24 cellular contexts compared by ENCODE assay signal in the genomic region with DNA sequence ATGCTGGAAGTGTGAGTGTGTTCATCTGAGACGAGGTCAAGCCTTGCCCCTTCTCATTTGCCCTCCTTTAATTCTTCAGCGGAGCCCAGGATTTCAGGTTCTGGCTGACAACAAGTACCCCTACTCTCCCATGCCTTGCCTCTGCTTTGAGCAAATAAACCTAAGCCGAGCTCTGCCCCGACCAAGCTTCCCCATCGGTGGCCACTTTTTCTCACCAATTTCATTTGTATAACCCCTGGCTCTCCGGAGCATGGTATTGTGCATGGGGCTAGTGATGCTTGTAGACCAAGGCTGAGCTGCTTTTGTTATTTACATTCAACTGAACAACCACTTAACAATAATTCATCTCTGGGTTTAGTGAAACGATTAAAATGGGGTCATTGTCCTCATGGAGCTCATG.
"Had no signal": no experiment of that assay in that cellular context is flagged by ENCODE, and none has a peak within 500 bp of the region (broad histone marks: within the 10 kb centered on the region; RNA-seq: fewer than 3 reads in every experiment).

No MANE protein-coding gene starts in this region.

- ATAC-seq: effector memory CD8-positive, alpha-beta T cell; esophagus mucosa; foreskin keratinocyte; gastrocnemius medialis; gastroesophageal sphincter; heart left ventricle; heart right ventricle had no signal

- H3K27ac ChIP-seq: colonic mucosa, coronary artery, dorsolateral prefrontal cortex, epithelial cell of prostate, esophagus squamous epithelium, foreskin keratinocyte, gastroesophageal sphincter, heart left ventricle, heart right ventricle had no signal

- H3K9me3 ChIP-seq: colonic mucosa, esophagus squamous epithelium, gastrocnemius medialis, gastroesophageal sphincter, heart right ventricle had no signal

- H3K36me3 ChIP-seq: colonic mucosa, esophagus squamous epithelium, gastrocnemius medialis, gastroesophageal sphincter, heart left ventricle, heart right ventricle had no signal

- DNase-seq: colonic mucosa; cortex of kidney; dermis blood vessel endothelial cell; dorsolateral prefrontal cortex; effector CD4-positive, alpha-beta T cell; effector CD8-positive, alpha-beta T cell; effector memory CD4-positive, alpha-beta T cell; effector memory CD8-positive, alpha-beta T cell; endodermal cell; erythroblast; esophagus squamous epithelium; foreskin fibroblast; foreskin keratinocyte; foreskin melanocyte; gastrocnemius medialis; glutamatergic neuron; head of caudate nucleus; heart left ventricle; heart right ventricle had no signal

- H3K27ac Mint-ChIP-seq: dendritic cell treated with granulocyte-macrophage colony-stimulating factor and Interleukin-4, amounts not matched to agents 40 ng/mL and 50 ng/mL, for 4 days; effector memory CD8-positive, alpha-beta T cell; endodermal cell had no signal

- H3K4me3 ChIP-seq: colonic mucosa, coronary artery, dorsolateral prefrontal cortex, esophagus squamous epithelium, gastrocnemius medialis, gastroesophageal sphincter, heart left ventricle, heart right ventricle had no signal

- H3K4me3 Mint-ChIP-seq: dendritic cell treated with granulocyte-macrophage colony-stimulating factor and Interleukin-4, amounts not matched to agents 40 ng/mL and 50 ng/mL, for 4 days; effector memory CD8-positive, alpha-beta T cell; endodermal cell had no signal

- H3K27me3 ChIP-seq: colonic mucosa, dorsolateral prefrontal cortex, esophagus squamous epithelium, foreskin keratinocyte, gastrocnemius medialis, gastroesophageal sphincter, heart left ventricle, heart right ventricle had no signal

- H3K4me1 ChIP-seq: colonic mucosa had no signal

- H3K9me3 Mint-ChIP-seq: dendritic cell treated with granulocyte-macrophage colony-stimulating factor and Interleukin-4, amounts not matched to agents 40 ng/mL and 50 ng/mL, for 4 days; effector memory CD8-positive, alpha-beta T cell had no signal
